ENCODE assay signal across 7 cellular contexts in genomic region chr2:70553584-70554337, GRCh38. TPM values are rescaled to one million over a fixed set of nuclear protein-coding genes. Genes with fewer than 3 reads are reported as not detected.
A peak's percentile ranks its signal among the peaks of the same experiment; 100 is the strongest.
DNase-seq lines count a peak whose midpoint lies in the region; ATAC-seq, FAIRE-seq and TF ChIP-seq lines count a peak whose summit lies in the region.

Gene TGFA (minus strand): TSS chr2:70553826. CDS start chr2:70553767, 59 bp downstream.

- H3K9me3 Mint-ChIP-seq in activated CD4-positive, alpha-beta T cell treated with anti-CD3 and anti-CD28 coated beads for 36 hours (ENCODE audit: low read depth): no peaks in the 10 kb centered on the region

- H3K9ac ChIP-seq in colonic mucosa (ENCODE audit: low read depth in 2 of 2, low read length in 2 of 2) (peak within 1 kb of the TSS; percentile 90 to 93), HepG2 (ENCODE audit: insufficient read depth, low read depth, low read length) (peak within 1 kb of the TSS; percentile 81)

- H3K27me3 Mint-ChIP-seq in activated CD4-positive, alpha-beta T cell treated with anti-CD3 and anti-CD28 coated beads for 36 hours: peaks cover 25% of the 10 kb centered on the region

- peaks cover 6% of the 10 kb centered on the region for H3K27me3 ChIP-seq in colonic mucosa
- H3K27me3 ChIP-seq in HepG2 (ENCODE audit: control insufficient read depth in 1 of 2, insufficient read depth in 2 of 2, low read length in 2 of 2): no peaks in the 10 kb centered on the region; a peak in 1 of 5 replicates

- BruUV-seq in HepG2 (replicated peaks; lab: Mats Ljungman, UMichigan): no TSS peak

- intact Hi-C loops in activated CD4-positive, alpha-beta T cell treated with anti-CD3 and anti-CD28 coated beads for 36 hours (cut with DNase I, micrococcal nuclease): loop anchor here (1.0 to 10.0 kb wide), 8 partner anchors 50 to 249 kb away; partner anchors contain the start of gene ADD2 (in 1 of the 2)
- intact Hi-C loops in colonic mucosa (cut with DNase I) (no loop called here), HepG2 (cut with micrococcal nuclease; ENCODE audit: unreplicated experiment) (loop anchor here (1.0 to 5.0 kb wide), 3 partner anchors 66 to 641 kb away; no protein-coding TSS in a partner anchor)

- no peaks in the 10 kb centered on the region for H3K36me3 Mint-ChIP-seq in activated CD4-positive, alpha-beta T cell treated with anti-CD3 and anti-CD28 coated beads for 36 hours (ENCODE audit: low read depth)

- H3K4me1 ChIP-seq in colonic mucosa (peaks cover 16% of the 10 kb centered on the region), HepG2 (ENCODE audit: insufficient read depth, low read length) (peaks cover 58% of the 10 kb centered on the region)

- TF ChIP-seq POLR2A in HepG2 (IDR thresholded peaks at IDR 0.05; ENCODE audit: insufficient read depth in 1 of 2, low read depth in 2 of 2, low read length in 2 of 2): peak; percentile 74 to 75

- in situ Hi-C loops in GM13976 (cut with MboI; ENCODE audit: low sequenced_read_pairs, unreplicated experiment): no loop called here
- in situ Hi-C loops in HepG2 (cut with HindIII; ENCODE audit: extremely low pct_ligation_motif_present, low pct_unique_long_range_greater_than_20kb): no loop called here

- TF ChIP-seq RAD21 in HepG2 (CRISPR knock-in tag; IDR thresholded peaks at IDR 0.05): peak; percentile 96

- peaks cover 5% of the 10 kb centered on the region; the same call in 1 of the 2 replicates for H4K20me1 ChIP-seq in HepG2 (ENCODE audit: insufficient read depth, low read length)

- H3K36me3 ChIP-seq in colonic mucosa (no peaks in the 10 kb centered on the region), HepG2 (replicated peaks in 1 of 2; ENCODE audit: control insufficient read depth in 1 of 2, insufficient read depth in 2 of 2, low read length in 2 of 2) (no peaks in the 10 kb centered on the region)

- peak within 1 kb of the TSS; percentile 75 for H3K4me3 Mint-ChIP-seq in activated CD4-positive, alpha-beta T cell treated with anti-CD3 and anti-CD28 coated beads for 36 hours

- ATAC-seq in HG02981 (IDR thresholded peaks at IDR 0.05; ENCODE audit: unreplicated experiment) (peak; percentile 76), HepG2 (peak; percentile 84)
- ATAC-seq in activated CD4-positive, alpha-beta T cell treated with anti-CD3 and anti-CD28 coated beads for 36 hours: peak; percentile 91

- TF ChIP-seq CTCF in GM13976 (IDR thresholded peaks at IDR 0.05; ENCODE audit: borderline replicate concordance, control extremely low read depth, extremely low read depth, insufficient read depth, missing control alignments): peak; percentile 66
- peak; percentile 80 for TF ChIP-seq CTCF in colonic mucosa (IDR thresholded peaks at IDR 0.05)
- TF ChIP-seq CTCF in HepG2 (CRISPR knock-in tag; IDR thresholded peaks at IDR 0.05): peak; percentile 90

- H3K27ac ChIP-seq in colonic mucosa (peak within 1 kb of the TSS; percentile 94), HepG2 (ENCODE audit: extremely low read length, insufficient read depth, low read length) (peak within 1 kb of the TSS; percentile 76)

- H3K79me2 ChIP-seq in HepG2 (ENCODE audit: insufficient read depth, low read length): peaks cover 33% of the 10 kb centered on the region

- no peak for TF ChIP-seq EP300 in HepG2 (IDR thresholded peaks at IDR 0.05; ENCODE audit: low read depth in 2 of 2, low read length in 2 of 2)
- no peak for TF ChIP-seq EP300 in HepG2 (CRISPR knock-in tag; IDR thresholded peaks at IDR 0.05; ENCODE audit: borderline replicate concordance)

- H3K27ac Mint-ChIP-seq in activated CD4-positive, alpha-beta T cell treated with anti-CD3 and anti-CD28 coated beads for 36 hours: peak within 1 kb of the TSS; percentile 24

- POLR2A ChIA-PET in activated CD4-positive, alpha-beta T cell treated with anti-CD3 and anti-CD28 coated beads for 36 hours (lab: Charles Lee): no interaction called here
- POLR2A ChIA-PET in HepG2 (lab: Yijun Ruan, JAX): interaction anchor here (0.6 to 2.6 kb wide), 10 partner anchors 10 to 261 kb away, joined by 3 to 13 read pairs (median 6); partner anchors contain the start of gene SNRPG

- H3K4me1 Mint-ChIP-seq in activated CD4-positive, alpha-beta T cell treated with anti-CD3 and anti-CD28 coated beads for 36 hours: peaks cover 24% of the 10 kb centered on the region

- peak within 1 kb of the TSS; percentile 42 for H2AFZ ChIP-seq in HepG2 (ENCODE audit: low read length)

- FAIRE-seq in HepG2 (lab: Jason Lieb, UNC): no peak

- peak within 1 kb of the TSS; percentile 98 for H3K4me2 ChIP-seq in HepG2 (ENCODE audit: low read depth, low read length)

- CTCF ChIA-PET in activated CD4-positive, alpha-beta T cell treated with anti-CD3 and anti-CD28 coated beads for 36 hours (lab: Charles Lee): interaction anchor here (0.7 to 1.2 kb wide), 2 partner anchors 64 to 125 kb away, joined by 3 to 4 read pairs; no protein-coding TSS in a partner anchor
- CTCF ChIA-PET in HepG2 (lab: Yijun Ruan, JAX; ENCODE audit: low intra/inter-chr PET ratio, low total read pairs): interaction anchor here (0.9 to 3.9 kb wide), 4 partner anchors 56 to 213 kb away, joined by 3 to 29 read pairs (median 4); no protein-coding TSS in a partner anchor

- DNase-seq in GM13976 (ENCODE audit: low spot score): peak; percentile 83
- DNase-seq in NCI-H2196 treated with DMSO at 0.1 percent for 48 hours (lab: John Stamatoyannopoulos, UW; ENCODE audit: unreplicated experiment): peak; percentile 5
- peak; percentile 82 for DNase-seq in activated CD4-positive, alpha-beta T cell treated with anti-CD3 and anti-CD28 coated beads for 36 hours
- DNase-seq in colonic mucosa: peak; percentile 86
- peak; percentile 91 for DNase-seq in HepG2 (ENCODE audit: low spot score)
- peak; percentile 58 to 72 for DNase-seq in stimulated activated CD4-positive, alpha-beta T cell treated with anti-CD3 and anti-CD28 coated beads, Interleukin-2, amount 100 ng/mL, for 48 hours

- H3K4me3 ChIP-seq in colonic mucosa (peak within 1 kb of the TSS; percentile 58), HepG2 (replicated peaks in 1 of 3; ENCODE audit: insufficient read depth in 1 of 3, low read depth in 2 of 3, low read length in 3 of 3) (peak within 1 kb of the TSS; percentile 70 to 91 (median 75))

- WGBS in HepG2 (ENCODE audit: low lambda C conversion rate): 0% methylated on average over 19 of the region's 88 CpGs

- no peaks in the 10 kb centered on the region for H3K9me3 ChIP-seq in colonic mucosa
- H3K9me3 ChIP-seq in HepG2 (ENCODE audit: low read length): no peaks in the 10 kb centered on the region

TF ChIP-seq in HepG2, 621 proteins besides CTCF, POLR2A, EP300 and RAD21 (continues in another document):
- TF ChIP-seq ZKSCAN5 (CRISPR knock-in tag; IDR thresholded peaks at IDR 0.05) (no peak), CBX1 (IDR thresholded peaks at IDR 0.05; ENCODE audit: low read depth) (no peak), ATF7-NPFF (CRISPR knock-in tag; IDR thresholded peaks at IDR 0.05; ENCODE audit: low read depth) (no peak; the same call in 1 of the 2 replicates), NRL (CRISPR knock-in tag; IDR thresholded peaks at IDR 0.05; ENCODE audit: borderline replicate concordance) (no peak), SNRNP70 (IDR thresholded peaks at IDR 0.05; ENCODE audit: low read depth, low read length) (no peak), ZFP62 (CRISPR knock-in tag; IDR thresholded peaks at IDR 0.05) (no peak), ZMYM3 (CRISPR knock-in tag; IDR thresholded peaks at IDR 0.05) (no peak; the same call in 1 of the 2 replicates), ZNF746 (CRISPR knock-in tag; IDR thresholded peaks at IDR 0.05) (no peak; the same call in 1 of the 2 replicates), MTERF4 (CRISPR knock-in tag; IDR thresholded peaks at IDR 0.05) (no peak), PAX8 (CRISPR knock-in tag; IDR thresholded peaks at IDR 0.05; ENCODE audit: borderline replicate concordance) (no peak; the same call in none of the 2 replicates), HMG20B (CRISPR knock-in tag; conservative IDR thresholded peaks at IDR 0.05) (peak; percentile 62; the same call in 1 of the 2 replicates)

RNA-seq across cellular contexts. Expression of gene TGFA, which starts in this region (rescaled TPM):
- total RNA-seq in activated CD4-positive, alpha-beta T cell treated with anti-CD3 and anti-CD28 coated beads for 36 hours: under 1 TPM; 0.07 to 0.18 TPM
- total RNA-seq in colonic mucosa (10 to 100 TPM; 21.4 to 25.8 TPM), HepG2 (2016; rRNA removed; fragmentation: Illumina TruSeq; extraction: Trizol) (12.5 and 15.3 TPM in 2 replicates)
- total RNA-seq in HepG2 (2016; cell fraction: cytosol; rRNA removed; fragmentation: Illumina TruSeq; extraction: Trizol; ENCODE audit: low read depth): 1.3 and 1.5 TPM in 2 replicates
- 11.9 and 15.9 TPM in 2 replicates for total RNA-seq in HepG2 (2016; cell fraction: insoluble cytoplasmic fraction; rRNA removed; fragmentation: Illumina TruSeq; extraction: Trizol)
- total RNA-seq in HepG2 (2016; cell fraction: membrane; rRNA removed; fragmentation: Illumina TruSeq; extraction: Trizol): 7.3 and 8.5 TPM in 2 replicates
- total RNA-seq in HepG2 (2016; cell fraction: nucleus; rRNA removed; fragmentation: Illumina TruSeq; extraction: Trizol): 17.0 and 19.4 TPM in 2 replicates
- polyA plus RNA-seq in HepG2 (2011; rRNA removed): 6.7 and 7.8 TPM in 2 replicates
- 7.9 and 10.8 TPM in 2 replicates for polyA plus RNA-seq in HepG2 (2011; cell fraction: cytosol; rRNA removed)
- 9.1 and 10.7 TPM in 2 replicates for polyA plus RNA-seq in HepG2 (2011; cell fraction: nucleus; rRNA removed)
- polyA plus RNA-seq in HepG2 (2012): 12.3 and 20.7 TPM in 2 replicates
- polyA plus RNA-seq in HepG2 (2016; cell fraction: cytosol; fragmentation: Illumina TruSeq; extraction: Trizol; ENCODE audit: low read depth): 1.3 and 1.4 TPM in 2 replicates
- polyA plus RNA-seq in HepG2 (2016; cell fraction: insoluble cytoplasmic fraction; fragmentation: Illumina TruSeq; extraction: Trizol; ENCODE audit: low read depth): 9.8 and 11.3 TPM in 2 replicates
- polyA plus RNA-seq in HepG2 (2016; cell fraction: membrane; fragmentation: Illumina TruSeq; extraction: Trizol; ENCODE audit: low read depth): 4.6 and 4.7 TPM in 2 replicates
- 19.9 and 20.7 TPM in 2 replicates for polyA plus RNA-seq in HepG2 (2016; cell fraction: nucleus; fragmentation: Illumina TruSeq; extraction: Trizol; ENCODE audit: insufficient read depth, low read depth)
- polyA minus RNA-seq in HepG2 (2011; rRNA and poly(A)+ RNA removed; ENCODE audit: low replicate concordance): 9.7 and 45.0 TPM in 2 replicates
- 14.3 and 16.0 TPM in 2 replicates for polyA minus RNA-seq in HepG2 (2011; cell fraction: cytosol; rRNA and poly(A)+ RNA removed)
- 11.7 and 14.8 TPM in 2 replicates for polyA minus RNA-seq in HepG2 (2011; cell fraction: nucleus; rRNA and poly(A)+ RNA removed)

Comparison
In these comparisons a context has a peak if more than half of its experiments do, and no peak if none do; other contexts are left out.
1. Peak in every context shown above with its lines: DNase-seq, ATAC-seq, H3K4me3 ChIP-seq and H3K27ac ChIP-seq.
2. Peak in DNase-seq and ATAC-seq in activated CD4-positive, alpha-beta T cell treated with anti-CD3 and anti-CD28 coated beads for 36 hours; RNA of the gene not detected or under 1 TPM.
3. DNase-seq: peak in every context shown above with its lines; median percentile 91 in HepG2; 86 in colonic mucosa; 83 in GM13976; 82 in activated CD4-positive, alpha-beta T cell treated with anti-CD3 and anti-CD28 coated beads for 36 hours; 65 in stimulated activated CD4-positive, alpha-beta T cell treated with anti-CD3 and anti-CD28 coated beads, Interleukin-2, amount 100 ng/mL, for 48 hours; 5 in NCI-H2196 treated with DMSO at 0.1 percent for 48 hours.